ENCODE assay signal across 8 cellular contexts in genomic region chr6:13575377-13575775, GRCh38. TPM values are rescaled to one million over a fixed set of nuclear protein-coding genes. Genes with fewer than 3 reads are reported as not detected.
A peak's percentile ranks its signal among the peaks of the same experiment; 100 is the strongest.
DNase-seq lines count a peak whose midpoint lies in the region; ATAC-seq and TF ChIP-seq lines count a peak whose summit lies in the region.

No MANE protein-coding gene starts in this region.

- H3K27me3 ChIP-seq in GM06990 (replicated peaks; ENCODE audit: control insufficient read depth, insufficient read depth, low read length) = no peaks in the 10 kb centered on the region

- no peaks in the 10 kb centered on the region; the same call in none of the 2 replicates for H3K36me3 ChIP-seq in GM06990 (ENCODE audit: control insufficient read depth, insufficient read depth, low read length)

- peak overlapping the region; percentile 75 for H3K4me3 ChIP-seq in GM06990 (replicated peaks; ENCODE audit: low read depth, low read length)
- peak overlapping the region; percentile 71 for H3K4me3 ChIP-seq in epithelial cell of esophagus (ENCODE audit: low read length)

- ATAC-seq in GM21529 (IDR thresholded peaks at IDR 0.05; ENCODE audit: unreplicated experiment) = no peak

- peaks cover 7% of the 10 kb centered on the region for H3K36me3 Mint-ChIP-seq in progenitor cell of endocrine pancreas (ENCODE audit: insufficient read depth)

- peak overlapping the region; percentile 86 for H3K4me3 Mint-ChIP-seq in progenitor cell of endocrine pancreas (ENCODE audit: low read depth)

- peak overlapping the region; percentile 97 for H3K27ac Mint-ChIP-seq in progenitor cell of endocrine pancreas

- TF ChIP-seq CTCF in GM06990 (IDR thresholded peaks at IDR 0.05; ENCODE audit: insufficient read depth, low read length, poor library complexity, severe bottlenecking) (peak; percentile 81), RWPE1 (conservative IDR thresholded peaks at IDR 0.05; ENCODE audit: low read depth) (peak; percentile 70; the same call in 1 of the 2 replicates), epithelial cell of esophagus (IDR thresholded peaks at IDR 0.05; ENCODE audit: insufficient read depth, low read depth, low read length, missing control alignments) (peak; percentile 76), progenitor cell of endocrine pancreas (IDR thresholded peaks at IDR 0.05; ENCODE audit: unreplicated experiment) (peak; percentile 89)

- H3K27me3 Mint-ChIP-seq in progenitor cell of endocrine pancreas = no peaks in the 10 kb centered on the region

- peak overlapping the region; percentile 97 for H3K27ac ChIP-seq in RWPE1

- CTCF ChIA-PET in RWPE1 (lab: Yijun Ruan, JAX) = interaction anchor here (0.6 to 1.4 kb wide), 7 partner anchors 17 to 1602 kb away, joined by 3 to 11 read pairs (median 3); partner anchors contain the start of genes GFOD1 and NOL7

- peaks cover 9% of the 10 kb centered on the region for H3K4me1 Mint-ChIP-seq in progenitor cell of endocrine pancreas (ENCODE audit: low read depth)

- POLR2A ChIA-PET in RWPE1 (lab: Yijun Ruan, JAX; ENCODE audit: low non-redundant PET) = interaction anchor here (0.6 to 0.9 kb wide), 4 partner anchors 88 to 274 kb away, joined by 3 read pairs; partner anchors contain the start of gene GFOD1

- DNase-seq in GM06990 (ENCODE audit: extremely low read depth, insufficient read length) (no peak), RWPE1 (ENCODE audit: low spot score) (no peak), epithelial cell of esophagus (ENCODE audit: low read depth) (no peak), progenitor cell of endocrine pancreas (ENCODE audit: low spot score, unreplicated experiment) (no peak), NCI-H2196 treated with DMSO at 0.1 percent for 48 hours (lab: John Stamatoyannopoulos, UW; ENCODE audit: unreplicated experiment) (no peak), NCI-H2196 (lab: John Stamatoyannopoulos, UW; ENCODE audit: unreplicated experiment) (no peak), NCI-H1105 (lab: John Stamatoyannopoulos, UW) (no peak)

- peaks cover 6% of the 10 kb centered on the region for H3K9me3 Mint-ChIP-seq in progenitor cell of endocrine pancreas (ENCODE audit: low read depth)

RNA-seq across cellular contexts. Expression of gene SIRT5, which starts 1.0 kb away (rescaled TPM):
- 18.2 and 18.8 TPM in 2 replicates for total RNA-seq in progenitor cell of endocrine pancreas

RNA-seq across cellular contexts. Expression of gene NOL7, which starts 39.8 kb away (rescaled TPM):
- total RNA-seq in progenitor cell of endocrine pancreas = 40.5 and 44.6 TPM in 2 replicates
